ENCODE assay signal across 19 cellular contexts in the genomic region with DNA sequence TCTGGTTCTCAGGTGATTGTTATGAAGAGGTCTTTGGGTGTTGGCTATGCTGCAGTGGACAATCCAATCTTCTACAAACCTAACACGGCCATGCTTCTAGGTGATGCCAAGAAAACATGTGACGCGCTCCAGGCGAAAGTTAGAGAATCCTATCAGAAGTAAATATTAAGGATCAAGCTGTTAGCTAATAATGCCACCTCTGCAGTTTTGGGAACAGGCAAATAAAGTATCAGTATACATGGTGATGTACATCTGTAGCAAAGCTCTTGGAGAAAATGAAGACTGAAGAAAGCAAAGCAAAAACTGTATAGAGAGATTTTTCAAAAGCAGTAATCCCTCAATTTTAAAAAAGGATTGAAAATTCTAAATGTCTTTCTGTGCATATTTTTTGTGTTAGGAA.
DNase-seq lines count a peak whose midpoint lies in the region; ATAC-seq, FAIRE-seq and TF ChIP-seq lines count a peak whose summit lies in the region.
"Had no signal": no experiment of that assay in that cellular context is flagged by ENCODE, and none has a peak within 500 bp of the region (broad histone marks: within the 10 kb centered on the region; RNA-seq: fewer than 3 reads in every experiment).

No MANE protein-coding gene starts in this region.

- H2AK9ac ChIP-seq in IMR-90 (replicated peaks; ENCODE audit: low read depth, low read length, poor library complexity): no peak overlapping the region

- H4K5ac ChIP-seq in IMR-90 (ENCODE audit: low read depth, low read length): no peak overlapping the region

- WGBS in IMR-90 (ENCODE audit: extremely low coverage in 2 of 2, insufficient read length in 1 of 2), 2 experiments: no CpG with 5 or more reads among the region's 4 CpGs
- 94% methylated on average over 4 of the region's 4 CpGs for WGBS in HepG2 (ENCODE audit: low lambda C conversion rate)
- WGBS in neuronal stem cell (ENCODE audit: extremely low coverage in 2 of 2, insufficient read length in 2 of 2, insufficient replicate concordance in 1 of 2), 2 donors: no CpG with 5 or more reads among the region's 4 CpGs

- in situ Hi-C loops in IMR-90 (cut with MboI; ENCODE audit: low sequenced_read_pairs) (no loop called here), HepG2 (cut with HindIII; ENCODE audit: extremely low pct_ligation_motif_present, low pct_unique_long_range_greater_than_20kb) (no loop called here)

- H2BK20ac ChIP-seq in IMR-90 (ENCODE audit: low read depth, low read length): no peak overlapping the region

- no peak overlapping the region for H3K4me3 Mint-ChIP-seq in brain
- H3K4me3 Mint-ChIP-seq: CD4-positive, alpha-beta T cell had no signal

- H4K20me1 ChIP-seq in IMR-90 (ENCODE audit: insufficient read depth, low read length) (no peaks in the 10 kb centered on the region), HepG2 (ENCODE audit: insufficient read depth, low read length) (no peaks in the 10 kb centered on the region)

- H3K9me3 ChIP-seq in IMR-90 (ENCODE audit: control insufficient read depth, insufficient read depth, low read length): no peaks in the 10 kb centered on the region
- H3K9me3 ChIP-seq in HepG2 (ENCODE audit: low read length): no peaks in the 10 kb centered on the region
- H3K9me3 ChIP-seq in neuronal stem cell (replicated peaks in 1 of 2; ENCODE audit: control insufficient read depth in 2 of 2, insufficient read depth in 1 of 2, low read depth in 1 of 2, low read length in 2 of 2): no peaks in the 10 kb centered on the region
- H3K9me3 ChIP-seq: Caco-2 had no signal

- DNase-seq in D721Med (ENCODE audit: insufficient read length, low spot score) (no peak), IMR-90 (no peak), HepG2 (ENCODE audit: low spot score) (no peak), ecto neural progenitor cell (ENCODE audit: low spot score) (no peak), neuronal stem cell (ENCODE audit: low spot score) (no peak), DMS153 (lab: John Stamatoyannopoulos, UW) (no peak)
- DNase-seq: AML-193; Caco-2; CD4-positive, alpha-beta T cell; DMS79 treated with DMSO at 0.1 percent for 48 hours; GM23248; HCEC 1CT; KG1 had no signal

- no peak overlapping the region for H4K8ac ChIP-seq in IMR-90 (ENCODE audit: low read depth in 2 of 2, low read length in 2 of 2)
- H4K8ac ChIP-seq in neuronal stem cell (ENCODE audit: low read depth, low read length): no peak overlapping the region

- H3K4me1 Mint-ChIP-seq in brain: peaks cover 19% of the 10 kb centered on the region

- H3K79me1 ChIP-seq in IMR-90 (ENCODE audit: low read depth in 1 of 2, low read length in 2 of 2): peaks cover 0 to 6% of the 10 kb centered on the region in 2 experiments; a peak in 2 of 4 replicates
- H3K79me1 ChIP-seq in neuronal stem cell (ENCODE audit: low read depth, low read length): no peaks in the 10 kb centered on the region

- dilution Hi-C loops in IMR-90 (cut with HindIII; ENCODE audit: low sequenced_read_pairs, unreplicated experiment): no loop called here

- H3K4me2 ChIP-seq in IMR-90 (ENCODE audit: low read depth, low read length) (no peak overlapping the region), HepG2 (ENCODE audit: low read depth, low read length) (no peak overlapping the region), neuronal stem cell (ENCODE audit: insufficient read depth, low read length, poor library complexity, severe bottlenecking) (no peak overlapping the region)

- H4K91ac ChIP-seq in IMR-90 (ENCODE audit: insufficient read depth, low read depth, low read length) (no peak overlapping the region), neuronal stem cell (ENCODE audit: low read depth, low read length, poor library complexity) (no peak overlapping the region)

- H3K36me3 ChIP-seq in IMR-90 (ENCODE audit: control insufficient read depth, insufficient read depth, low read length): peaks cover 4% of the 10 kb centered on the region; the same call in 1 of the 2 replicates
- H3K36me3 ChIP-seq in HepG2 (replicated peaks in 1 of 2; ENCODE audit: control insufficient read depth in 1 of 2, insufficient read depth in 2 of 2, low read length in 2 of 2): peaks cover 0 to 2% of the 10 kb centered on the region in 2 experiments; a peak in 1 of 5 replicates
- H3K36me3 ChIP-seq in neuronal stem cell (replicated peaks in 1 of 2; ENCODE audit: control insufficient read depth in 2 of 2, insufficient read depth in 2 of 2, low read length in 2 of 2): peaks cover 0 to 40% of the 10 kb centered on the region in 2 donors

- ATAC-seq in IMR-90 (ENCODE audit: low read depth): no peak
- no peak for ATAC-seq in HepG2

- H3K9me3 Mint-ChIP-seq in brain: peaks cover 0 to 8% (median 0%) of the 10 kb centered on the region in 5 experiments

- BruUV-seq in IMR-90 (replicated peaks; lab: Mats Ljungman, UMichigan) (no TSS peak), HepG2 (replicated peaks; lab: Mats Ljungman, UMichigan) (no TSS peak)

- H3K4me1 ChIP-seq in IMR-90 (ENCODE audit: control insufficient read depth, insufficient read depth, low read length) (no peaks in the 10 kb centered on the region), HepG2 (ENCODE audit: insufficient read depth, low read length) (no peaks in the 10 kb centered on the region), neuronal stem cell (ENCODE audit: control insufficient read depth in 2 of 2, insufficient read depth in 1 of 2, low read depth in 1 of 2, low read length in 2 of 2) (no peaks in the 10 kb centered on the region)
- H3K4me1 ChIP-seq: Caco-2 had no signal

- H2AK5ac ChIP-seq in IMR-90 (ENCODE audit: low read depth, low read length) (no peak overlapping the region), neuronal stem cell (ENCODE audit: low read depth, low read length) (no peak overlapping the region)

- H3K4me3 ChIP-seq in IMR-90 (ENCODE audit: insufficient read depth, low read depth, low read length) (no peak overlapping the region), HepG2 (replicated peaks in 1 of 3; ENCODE audit: insufficient read depth in 1 of 3, low read depth in 2 of 3, low read length in 3 of 3) (no peak overlapping the region), neuronal stem cell (ENCODE audit: low read length in 2 of 2) (no peak overlapping the region)
- H3K4me3 ChIP-seq: GM23248 had no signal

- H3K23ac ChIP-seq in IMR-90 (ENCODE audit: low read depth, low read length) (no peak overlapping the region), neuronal stem cell (ENCODE audit: low read depth, low read length, poor library complexity) (no peak overlapping the region)

- no peak overlapping the region for H2AFZ ChIP-seq in IMR-90 (replicated peaks; ENCODE audit: low read length, poor library complexity)
- no peak overlapping the region for H2AFZ ChIP-seq in HepG2 (ENCODE audit: low read length)
- no peak overlapping the region for H2AFZ ChIP-seq in neuronal stem cell (ENCODE audit: low read length)
- H2AFZ ChIP-seq: GM23248 had no signal

- H3K14ac ChIP-seq in IMR-90 (replicated peaks; ENCODE audit: low read depth, low read length): no peak overlapping the region
- no peak overlapping the region for H3K14ac ChIP-seq in neuronal stem cell (ENCODE audit: low read length)

- H3K79me2 ChIP-seq in HepG2 (ENCODE audit: insufficient read depth, low read length): no peaks in the 10 kb centered on the region

- no peaks in the 10 kb centered on the region for H3K9me1 ChIP-seq in IMR-90 (ENCODE audit: insufficient read depth, low read length)

- POLR2A ChIA-PET in IMR-90 (lab: Charles Lee; ENCODE audit: unreplicated experiment) (no interaction called here), HepG2 (lab: Yijun Ruan, JAX) (no interaction called here)

- CTCF ChIA-PET in IMR-90 (lab: Yijun Ruan, JAX): no interaction called here
- CTCF ChIA-PET in HepG2 (lab: Yijun Ruan, JAX; ENCODE audit: low intra/inter-chr PET ratio, low total read pairs): no interaction called here

- peak; percentile 35 for FAIRE-seq in D721Med (lab: Jason Lieb, UNC)
- no peak for FAIRE-seq in HepG2 (lab: Jason Lieb, UNC)
- FAIRE-seq: A204.1, GM12891, GM19239, H54 had no signal

- TF ChIP-seq RAD21 in IMR-90 (IDR thresholded peaks at IDR 0.05; ENCODE audit: low read length) (no peak), HepG2 (CRISPR knock-in tag; IDR thresholded peaks at IDR 0.05) (no peak)

- H3K27me3 Mint-ChIP-seq in brain: no peaks in the 10 kb centered on the region
- H3K27me3 Mint-ChIP-seq: CD4-positive, alpha-beta T cell had no signal

- H3K56ac ChIP-seq in IMR-90 (ENCODE audit: extremely low read depth, insufficient read depth, low read length): no peak overlapping the region

- H3K9ac ChIP-seq in IMR-90 (ENCODE audit: low read depth, low read length): no peak overlapping the region
- no peak overlapping the region for H3K9ac ChIP-seq in HepG2 (ENCODE audit: insufficient read depth, low read depth, low read length)
- H3K9ac ChIP-seq in neuronal stem cell (ENCODE audit: low read depth, low read length, poor library complexity): no peak overlapping the region
- H3K9ac ChIP-seq: GM23248 had no signal

- H3K27me3 ChIP-seq in IMR-90 (ENCODE audit: control insufficient read depth, insufficient read depth, low read length): no peaks in the 10 kb centered on the region
- H3K27me3 ChIP-seq in HepG2 (ENCODE audit: control insufficient read depth in 1 of 2, insufficient read depth in 2 of 2, low read length in 2 of 2): no peaks in the 10 kb centered on the region
- H3K27me3 ChIP-seq in neuronal stem cell (ENCODE audit: control insufficient read depth in 3 of 3, insufficient read depth in 3 of 3, low read depth in 1 of 3, low read length in 3 of 3): no peaks in the 10 kb centered on the region

- H2BK5ac ChIP-seq in IMR-90 (ENCODE audit: low read depth, low read length, poor library complexity, severe bottlenecking) (no peak overlapping the region), neuronal stem cell (ENCODE audit: low read length) (no peak overlapping the region)

- H3K27ac ChIP-seq in IMR-90 (ENCODE audit: insufficient read depth, low read length) (no peak overlapping the region), HepG2 (ENCODE audit: extremely low read length, insufficient read depth, low read length) (no peak overlapping the region), neuronal stem cell (replicated peaks; ENCODE audit: low read length) (no peak overlapping the region)
- H3K27ac ChIP-seq: C4-2B, GM23248 had no signal

- H2BK120ac ChIP-seq in IMR-90 (ENCODE audit: low read depth, low read length) (no peak overlapping the region), neuronal stem cell (ENCODE audit: low read depth, low read length) (no peak overlapping the region)

- peak overlapping the region in 3 of 5 experiments; percentile 46 to 55 (median 54) for H3K27ac Mint-ChIP-seq in brain
- H3K27ac Mint-ChIP-seq: CD4-positive, alpha-beta T cell had no signal

- H2BK15ac ChIP-seq in IMR-90 (ENCODE audit: low read depth, low read length) (no peak overlapping the region), neuronal stem cell (ENCODE audit: low read length) (no peak overlapping the region)

- H3K4ac ChIP-seq in IMR-90 (ENCODE audit: low read depth, low read length) (no peak overlapping the region), neuronal stem cell (ENCODE audit: low read length) (no peak overlapping the region)

- intact Hi-C loops in IMR-90 (cut with micrococcal nuclease) (no loop called here), HepG2 (cut with micrococcal nuclease; ENCODE audit: unreplicated experiment) (no loop called here)

- TF ChIP-seq POLR2A in IMR-90 (IDR thresholded peaks at IDR 0.05; ENCODE audit: low read depth, low read length) (no peak), HepG2 (IDR thresholded peaks at IDR 0.05; ENCODE audit: insufficient read depth in 1 of 2, low read depth in 2 of 2, low read length in 2 of 2) (no peak)

- TF ChIP-seq CTCF in D721Med (IDR thresholded peaks at IDR 0.05; ENCODE audit: insufficient read depth, missing control alignments): no peak
- no peak for TF ChIP-seq CTCF in IMR-90 (conservative IDR thresholded peaks at IDR 0.05; ENCODE audit: low read depth, low read length)
- no peak for TF ChIP-seq CTCF in brain (conservative IDR thresholded peaks at IDR 0.05)
- no peak for TF ChIP-seq CTCF in HepG2 (CRISPR knock-in tag; IDR thresholded peaks at IDR 0.05)

- H3K36me3 Mint-ChIP-seq in brain: peaks cover 44% of the 10 kb centered on the region

- no peak overlapping the region for H2BK12ac ChIP-seq in neuronal stem cell (ENCODE audit: low read length)

- TF ChIP-seq EP300 in HepG2 (IDR thresholded peaks at IDR 0.05; ENCODE audit: low read depth in 2 of 2, low read length in 2 of 2): no peak
- TF ChIP-seq EP300 in HepG2 (CRISPR knock-in tag; IDR thresholded peaks at IDR 0.05; ENCODE audit: borderline replicate concordance): no peak

- no peak overlapping the region for H3K18ac ChIP-seq in IMR-90 (ENCODE audit: low read depth, low read length)
- no peak overlapping the region for H3K18ac ChIP-seq in neuronal stem cell (ENCODE audit: low read length)
